18 cellular contexts compared by ENCODE assay signal in genomic region chr2:23627236-23627990, GRCh38.
"Had no signal": no experiment of that assay in that cellular context is flagged by ENCODE, and none has a peak within 500 bp of the region (broad histone marks: within the 10 kb centered on the region; RNA-seq: fewer than 3 reads in every experiment).

No MANE protein-coding gene starts in this region.

- H3K4me2 ChIP-seq: smooth muscle cell had no signal

- H3K4me3 Mint-ChIP-seq: activated B cell treated with CpG ODN at 0.5 μM for 24 hours; activated CD4-positive, alpha-beta memory T cell treated with anti-CD3 and anti-CD28 coated beads, Interleukin-2, amount 10 ng/mL, durations not matched to agents 7 days and 5 days; activated naive CD4-positive, alpha-beta T cell treated with anti-CD3 and anti-CD28 coated beads for 36 hours; activated T-cell treated with anti-CD3 and anti-CD28 coated beads, Interleukin-2, amount 50 U/mL, for 4 hours; effector memory CD8-positive, alpha-beta T cell; natural killer cell treated with Interleukin-12 subunit alpha and Interleukin-12 subunit beta and Interleukin-15 and Interleukin-18, amount 100 ng/mL, for 72 hours; stimulated activated naive B cell treated with anti-CD40 and anti-IgM and Interleukin-4, amounts not matched to agents 10 μg/mL and 1 μg/mL and 100 μg/mL, for 72 hours had no signal

- H3K9me3 ChIP-seq: ovary, right lobe of liver, uterus had no signal

- H3K4me1 ChIP-seq: breast epithelium, right lobe of liver, uterus had no signal

- DNase-seq: activated B cell treated with CpG ODN at 0.5 μM for 24 hours; activated CD4-positive, alpha-beta memory T cell treated with anti-CD3 and anti-CD28 coated beads, Interleukin-2, amount 10 ng/mL, durations not matched to agents 7 days and 5 days; activated CD4-positive, alpha-beta T cell treated with anti-CD3 and anti-CD28 coated beads for 48 hours; activated naive CD4-positive, alpha-beta T cell treated with anti-CD3 and anti-CD28 coated beads for 36 hours; activated T-cell treated with anti-CD3 and anti-CD28 coated beads, Interleukin-2, amount 50 U/mL, for 4 hours; anterior cingulate cortex; cerebellar nuclear complex; effector memory CD8-positive, alpha-beta T cell; ovary; stimulated activated CD4-positive, alpha-beta T cell treated with anti-CD3 and anti-CD28 coated beads, Interleukin-4, amount 100 ng/mL, for 4 hours; stimulated activated naive B cell treated with anti-CD40 and anti-IgM and Interleukin-4, amounts not matched to agents 10 μg/mL and 1 μg/mL and 100 μg/mL, for 72 hours; uterus had no signal

- H3K36me3 ChIP-seq: breast epithelium, ovary, right lobe of liver, tibial nerve, uterus had no signal

- H3K27ac ChIP-seq: breast epithelium, ovary, right lobe of liver, SK-N-MC, uterus had no signal

- H3K27me3 Mint-ChIP-seq: activated B cell treated with CpG ODN at 0.5 μM for 24 hours; activated CD4-positive, alpha-beta memory T cell treated with anti-CD3 and anti-CD28 coated beads, Interleukin-2, amount 10 ng/mL, durations not matched to agents 7 days and 5 days had no signal

- H3K27me3 ChIP-seq: breast epithelium, ovary, right lobe of liver, tibial nerve, uterus had no signal

- H3K36me3 Mint-ChIP-seq: natural killer cell treated with Interleukin-12 subunit alpha and Interleukin-12 subunit beta and Interleukin-15 and Interleukin-18, amount 100 ng/mL, for 72 hours; stimulated activated naive B cell treated with anti-CD40 and anti-IgM and Interleukin-4, amounts not matched to agents 10 μg/mL and 1 μg/mL and 100 μg/mL, for 72 hours had no signal

- H3K4me1 Mint-ChIP-seq: activated B cell treated with CpG ODN at 0.5 μM for 24 hours; activated CD4-positive, alpha-beta memory T cell treated with anti-CD3 and anti-CD28 coated beads, Interleukin-2, amount 10 ng/mL, durations not matched to agents 7 days and 5 days; stimulated activated naive B cell treated with anti-CD40 and anti-IgM and Interleukin-4, amounts not matched to agents 10 μg/mL and 1 μg/mL and 100 μg/mL, for 72 hours had no signal

- H3K27ac Mint-ChIP-seq: activated B cell treated with CpG ODN at 0.5 μM for 24 hours; activated CD4-positive, alpha-beta memory T cell treated with anti-CD3 and anti-CD28 coated beads, Interleukin-2, amount 10 ng/mL, durations not matched to agents 7 days and 5 days; activated naive CD4-positive, alpha-beta T cell treated with anti-CD3 and anti-CD28 coated beads for 36 hours; effector memory CD8-positive, alpha-beta T cell; natural killer cell treated with Interleukin-12 subunit alpha and Interleukin-12 subunit beta and Interleukin-15 and Interleukin-18, amount 100 ng/mL, for 72 hours; stimulated activated naive B cell treated with anti-CD40 and anti-IgM and Interleukin-4, amounts not matched to agents 10 μg/mL and 1 μg/mL and 100 μg/mL, for 72 hours had no signal

- H3K4me3 ChIP-seq: breast epithelium, ovary, right lobe of liver, SK-N-MC, smooth muscle cell, tibial nerve, uterus had no signal

- ATAC-seq: activated T-cell treated with anti-CD3 and anti-CD28 coated beads, Interleukin-2, amount 50 U/mL, for 4 hours; effector memory CD8-positive, alpha-beta T cell; natural killer cell treated with Interleukin-12 subunit alpha and Interleukin-12 subunit beta and Interleukin-15 and Interleukin-18, amount 100 ng/mL, for 72 hours; right lobe of liver; stimulated activated naive B cell treated with anti-CD40 and anti-IgM and Interleukin-4, amounts not matched to agents 10 μg/mL and 1 μg/mL and 100 μg/mL, for 72 hours had no signal
